In genomic region chr19:469833-470232, GRCh38 we compare ENCODE assay signal across 23 cellular contexts. TPM values are rescaled to one million over a fixed set of nuclear protein-coding genes. Genes with fewer than 3 reads are reported as not detected.
"Had no signal": no experiment of that assay in that cellular context is flagged by ENCODE, and none has a peak within 500 bp of the region (broad histone marks: within the 10 kb centered on the region; RNA-seq: fewer than 3 reads in every experiment).

No MANE protein-coding gene starts in this region.

- H3K27ac ChIP-seq: HL-60, KMS-11, SJSA1, SK-N-MC had no signal

- DNase-seq: Kasumi-1, MM.1S, NCI-H1092 treated with DMSO at 0.1 percent for 48 hours, NCI-H1436, NCI-H187, NCI-H2029, NCI-H2081 treated with DMSO at 0.1 percent for 48 hours, NCI-H2171, NCI-H226, NCI-H446, NCI-H510A, NCI-H524 treated with DMSO at 0.1 percent for 48 hours, NCI-H69, NCI-H774, Right ventricle myocardium superior, RPMI8226, SIG-M5 had no signal

- H3K4me2 ChIP-seq: KMS-11 had no signal

- H3K27me3 ChIP-seq: SJSA1 had no signal

- H3K9me3 ChIP-seq: SJSA1 had no signal

- H3K9ac ChIP-seq: KMS-11 had no signal

- H3K4me3 ChIP-seq: K562, SJSA1, SK-N-MC had no signal

- H3K36me3 ChIP-seq: SJSA1 had no signal

- ATAC-seq: K562 had no signal

RNA-seq across cellular contexts. Expression of gene SHC2, which starts 9.0 kb away (rescaled TPM):
- polyA plus RNA-seq: IgD-negative memory B cell had no signal
